1 cellular context compared by ENCODE assay signal in genomic region chr19:32704006-32704405, GRCh38. TPM values are rescaled to one million over a fixed set of nuclear protein-coding genes. Genes with fewer than 3 reads are reported as not detected.
"Had no signal": no experiment of that assay in that cellular context is flagged by ENCODE, and none has a peak within 500 bp of the region (broad histone marks: within the 10 kb centered on the region; RNA-seq: fewer than 3 reads in every experiment).

No MANE protein-coding gene starts in this region.

RNA-seq across cellular contexts. Expression of gene TDRD12, which starts 15.6 kb away (rescaled TPM):
- polyA plus RNA-seq: IgD-negative memory B cell had no signal
